Comparison of ENCODE assay signal across 8 cellular contexts in genomic region chr3:43997788-43998373, GRCh38.
DNase-seq lines count a peak whose midpoint lies in the region; ATAC-seq and TF ChIP-seq lines count a peak whose summit lies in the region.

No MANE protein-coding gene starts in this region.

- 4% methylated on average over 15 of the region's 34 CpGs for WGBS in suprapubic skin

- ATAC-seq in HG02938 (IDR thresholded peaks at IDR 0.05; ENCODE audit: unreplicated experiment), result no peak
- ATAC-seq in HG02973 (IDR thresholded peaks at IDR 0.05; ENCODE audit: unreplicated experiment), result no peak

- CTCF ChIA-PET in activated naive CD4-positive, alpha-beta T cell treated with anti-CD3 and anti-CD28 coated beads for 36 hours (lab: Charles Lee), result no interaction called here

- no peaks in the 10 kb centered on the region for H3K9me3 Mint-ChIP-seq in activated naive CD4-positive, alpha-beta T cell treated with anti-CD3 and anti-CD28 coated beads for 36 hours

- no peak overlapping the region for H3K27ac ChIP-seq in suprapubic skin

- intact Hi-C loops in activated naive CD4-positive, alpha-beta T cell treated with anti-CD3 and anti-CD28 coated beads for 36 hours (cut with micrococcal nuclease), result loop anchor here (2.0 kb wide), 3 partner anchors 23 to 117 kb away; no protein-coding TSS in a partner anchor

- DNase-seq in activated naive CD4-positive, alpha-beta T cell treated with anti-CD3 and anti-CD28 coated beads for 36 hours, result peak; percentile 37
- no peak for DNase-seq in activated naive CD4-positive, alpha-beta T cell (lab: John Stamatoyannopoulos, UW)
- peak; percentile 64 for DNase-seq in activated CD8-positive, alpha-beta memory T cell treated with anti-CD3 and anti-CD28 coated beads, Interleukin-2, amount 50 U/mL, for 48 hours
- DNase-seq in suprapubic skin (ENCODE audit: low spot score in 2 of 2) (no peak), iPS-NIHi11 (ENCODE audit: low spot score) (no peak)

- TF ChIP-seq EP300 in suprapubic skin (IDR thresholded peaks at IDR 0.05), result no peak

- peaks cover 38% of the 10 kb centered on the region for H3K4me1 Mint-ChIP-seq in activated naive CD4-positive, alpha-beta T cell treated with anti-CD3 and anti-CD28 coated beads for 36 hours (ENCODE audit: low read depth)

- peaks cover 99% of the 10 kb centered on the region for H3K27me3 ChIP-seq in suprapubic skin

- H3K4me3 ChIP-seq in iPS-18c (ENCODE audit: insufficient read depth, low read depth, low read length), result peak overlapping the region; percentile 73
- H3K4me3 ChIP-seq in suprapubic skin, result peak overlapping the region; percentile 61

- TF ChIP-seq CTCF in suprapubic skin (IDR thresholded peaks at IDR 0.05), result no peak

- H3K9me3 ChIP-seq in iPS-18c (ENCODE audit: control insufficient read depth, insufficient read depth, low read length), result peaks cover 3% of the 10 kb centered on the region
- H3K9me3 ChIP-seq in suprapubic skin, result no peaks in the 10 kb centered on the region

- no peaks in the 10 kb centered on the region for H3K36me3 ChIP-seq in suprapubic skin

- no peak for TF ChIP-seq POLR2A in suprapubic skin (IDR thresholded peaks at IDR 0.05)

- no peak overlapping the region for H3K27ac Mint-ChIP-seq in activated naive CD4-positive, alpha-beta T cell treated with anti-CD3 and anti-CD28 coated beads for 36 hours

- peaks cover 74% of the 10 kb centered on the region for H3K27me3 Mint-ChIP-seq in activated naive CD4-positive, alpha-beta T cell treated with anti-CD3 and anti-CD28 coated beads for 36 hours (ENCODE audit: low read depth)

- no peaks in the 10 kb centered on the region for H3K36me3 Mint-ChIP-seq in activated naive CD4-positive, alpha-beta T cell treated with anti-CD3 and anti-CD28 coated beads for 36 hours (ENCODE audit: low read depth)

- peak overlapping the region; percentile 68 for H3K4me3 Mint-ChIP-seq in activated naive CD4-positive, alpha-beta T cell treated with anti-CD3 and anti-CD28 coated beads for 36 hours

- peaks cover 52% of the 10 kb centered on the region for H3K4me1 ChIP-seq in suprapubic skin

Comparison
In these comparisons a context has a peak if more than half of its experiments do, and no peak if none do; other contexts are left out.
1. DNase-seq: peak in activated naive CD4-positive, alpha-beta T cell treated with anti-CD3 and anti-CD28 coated beads for 36 hours (single experiment) and activated CD8-positive, alpha-beta memory T cell treated with anti-CD3 and anti-CD28 coated beads, Interleukin-2, amount 50 U/mL, for 48 hours (single experiment); none in activated naive CD4-positive, alpha-beta T cell (0 of 4), suprapubic skin (0 of 2) and iPS-NIHi11 (single experiment).